15 cellular contexts compared by ENCODE assay signal in genomic region chr15:40163657-40164416, GRCh38. TPM values are rescaled to one million over a fixed set of nuclear protein-coding genes. Genes with fewer than 3 reads are reported as not detected.
A peak's percentile ranks its signal among the peaks of the same experiment; 100 is the strongest.
DNase-seq lines count a peak whose midpoint lies in the region; ATAC-seq and TF ChIP-seq lines count a peak whose summit lies in the region.
"Had no signal": no experiment of that assay in that cellular context is flagged by ENCODE, and none has a peak within 500 bp of the region (broad histone marks: within the 10 kb centered on the region; RNA-seq: fewer than 3 reads in every experiment).

No MANE protein-coding gene starts in this region.

- H3K9me2 ChIP-seq in GM23248 (ENCODE audit: insufficient read depth) = no peaks in the 10 kb centered on the region

- H3K27me3 Mint-ChIP-seq in T-helper 1 cell treated with Interleukin-12 subunit alpha and Interleukin-12 subunit beta and Interleukin-4 antibody, amounts not matched to agents 30 μg/mL and 1 μg/mL, for 36 hours (ENCODE audit: low read depth) = no peaks in the 10 kb centered on the region
- H3K27me3 Mint-ChIP-seq in CD8-positive, alpha-beta T cell (ENCODE audit: low read depth) = no peaks in the 10 kb centered on the region

- in situ Hi-C loops in GM23248 (cut with MboI) = no loop called here

- H3K4me2 ChIP-seq in DND-41 (ENCODE audit: insufficient read depth, low read length) (peak overlapping the region; percentile 89), GM23248 (ENCODE audit: unreplicated experiment) (no peak overlapping the region), fibroblast of lung (ENCODE audit: extremely low read depth, insufficient read depth, low read length) (no peak overlapping the region)

- peak overlapping the region; percentile 67 for H3K27ac Mint-ChIP-seq in T-helper 1 cell treated with Interleukin-12 subunit alpha and Interleukin-12 subunit beta and Interleukin-4 antibody, amounts not matched to agents 30 μg/mL and 1 μg/mL, for 36 hours
- H3K27ac Mint-ChIP-seq in CD8-positive, alpha-beta T cell = no peak overlapping the region

- H3F3A ChIP-seq in GM23248 (ENCODE audit: insufficient read depth) = no peaks in the 10 kb centered on the region

- no peaks in the 10 kb centered on the region for H3K27me3 ChIP-seq in DND-41 (ENCODE audit: insufficient read depth, low read length, poor library complexity)
- H3K27me3 ChIP-seq in GM23248 (replicated peaks; ENCODE audit: insufficient read depth) = no peaks in the 10 kb centered on the region
- H3K27me3 ChIP-seq in fibroblast of lung (ENCODE audit: control insufficient read depth, insufficient read depth, low read length) = no peaks in the 10 kb centered on the region
- no peaks in the 10 kb centered on the region for H3K27me3 ChIP-seq in CD8-positive, alpha-beta T cell (ENCODE audit: insufficient read depth, low read length)
- H3K27me3 ChIP-seq: upper lobe of right lung had no signal

- peaks cover 17% of the 10 kb centered on the region for H3K4me1 Mint-ChIP-seq in T-helper 1 cell treated with Interleukin-12 subunit alpha and Interleukin-12 subunit beta and Interleukin-4 antibody, amounts not matched to agents 30 μg/mL and 1 μg/mL, for 36 hours (ENCODE audit: low read depth)
- no peaks in the 10 kb centered on the region for H3K4me1 Mint-ChIP-seq in CD8-positive, alpha-beta T cell (ENCODE audit: low read depth)

- H3K9ac ChIP-seq in DND-41 (ENCODE audit: low read depth, low read length) = 0 out of 2 replicates have a peak overlapping the region, but pooled peaks have one; percentile 81
- no peak overlapping the region for H3K9ac ChIP-seq in GM23248
- no peak overlapping the region for H3K9ac ChIP-seq in fibroblast of lung (ENCODE audit: insufficient read depth, low read length)

- H2AFZ ChIP-seq in DND-41 (ENCODE audit: low read depth, low read length) (no peak overlapping the region), GM23248 (peak overlapping the region; percentile 44), fibroblast of lung (ENCODE audit: low read length) (peak overlapping the region; percentile 15)

- H3K9me3 ChIP-seq in DND-41 (ENCODE audit: insufficient read depth, low read length, severe bottlenecking) (no peaks in the 10 kb centered on the region), GM23248 (ENCODE audit: low read depth) (no peaks in the 10 kb centered on the region), fibroblast of lung (ENCODE audit: control insufficient read depth, insufficient read depth, low read depth, low read length) (no peaks in the 10 kb centered on the region)
- no peaks in the 10 kb centered on the region for H3K9me3 ChIP-seq in CD8-positive, alpha-beta T cell (ENCODE audit: low read length)
- H3K9me3 ChIP-seq: upper lobe of right lung had no signal

- H3K4me3 Mint-ChIP-seq in T-helper 1 cell treated with Interleukin-12 subunit alpha and Interleukin-12 subunit beta and Interleukin-4 antibody, amounts not matched to agents 30 μg/mL and 1 μg/mL, for 36 hours = peak overlapping the region; percentile 66
- no peak overlapping the region for H3K4me3 Mint-ChIP-seq in CD8-positive, alpha-beta T cell

- POLR2A ChIA-PET in CD8-positive, alpha-beta T cell (lab: Charles Lee) = no interaction called here

- 82 to 83% methylated on average over 12 of the region's 12 CpGs for WGBS in GM23248 (ENCODE audit: low coverage in 1 of 2, low lambda C conversion rate in 2 of 2, missing lambda C conversion rate in 2 of 2), 2 experiments

- H3K4me3 ChIP-seq in DND-41 (ENCODE audit: low read depth in 1 of 2, low read length in 2 of 2) (peak overlapping the region in 1 of 2 experiments; percentile 79; a peak in 2 of 4 replicates), GM23248 (no peak overlapping the region), fibroblast of lung (replicated peaks in 1 of 4; ENCODE audit: control extremely low read depth in 1 of 4, insufficient read depth in 1 of 4, low read depth in 3 of 4, low read length in 4 of 4) (no peak overlapping the region)
- H3K4me3 ChIP-seq in CD8-positive, alpha-beta T cell (ENCODE audit: low read depth, low read length) = no peak overlapping the region
- H3K4me3 ChIP-seq: upper lobe of right lung had no signal

- intact Hi-C loops in CD8-positive, alpha-beta T cell (cut with DNase I, micrococcal nuclease) = loop anchor here (5.0 kb wide), 5 partner anchors 158 to 643 kb away; partner anchors contain the start of genes DNAJC17 (in 1 of the 2), EIF2AK4 (in 1 of the 2), INAFM2 (in 1 of the 2) and RMDN3 (in 1 of the 2)

- H3K36me3 ChIP-seq in DND-41 (ENCODE audit: insufficient read depth, low read length) = peaks cover 68% of the 10 kb centered on the region
- no peaks in the 10 kb centered on the region for H3K36me3 ChIP-seq in GM23248 (ENCODE audit: low read depth)
- peaks cover 2% of the 10 kb centered on the region for H3K36me3 ChIP-seq in fibroblast of lung (ENCODE audit: control insufficient read depth, insufficient read depth, low read length)
- H3K36me3 ChIP-seq in CD8-positive, alpha-beta T cell (ENCODE audit: insufficient read depth, low read length) = no peaks in the 10 kb centered on the region
- H3K36me3 ChIP-seq: upper lobe of right lung had no signal

- H3K27ac ChIP-seq in DND-41 (ENCODE audit: low read length) (no peak overlapping the region), GM23248 (no peak overlapping the region), fibroblast of lung (ENCODE audit: insufficient read depth, low read length) (no peak overlapping the region)
- H3K27ac ChIP-seq in CD8-positive, alpha-beta T cell (ENCODE audit: low read depth, low read length) = no peak overlapping the region
- H3K27ac ChIP-seq: upper lobe of right lung had no signal

- H3K79me2 ChIP-seq in DND-41 (ENCODE audit: insufficient read depth, low read length) = peaks cover 78% of the 10 kb centered on the region
- H3K79me2 ChIP-seq in GM23248 (ENCODE audit: insufficient read depth) = peaks cover 61% of the 10 kb centered on the region
- H3K79me2 ChIP-seq in fibroblast of lung (ENCODE audit: control insufficient read depth, insufficient read depth, low read length) = peaks cover 44% of the 10 kb centered on the region

- ATAC-seq in DND-41 (ENCODE audit: insufficient read depth, low read depth) (no peak), HG03457 (IDR thresholded peaks at IDR 0.05; ENCODE audit: unreplicated experiment) (no peak), HG03442 (IDR thresholded peaks at IDR 0.05; ENCODE audit: unreplicated experiment) (no peak)
- no peak for ATAC-seq in CD8-positive, alpha-beta T cell
- ATAC-seq: left lobe of liver, Right ventricle myocardium inferior, upper lobe of right lung had no signal

- H4K20me1 ChIP-seq in DND-41 (ENCODE audit: insufficient read depth, low read length) (peaks cover 24% of the 10 kb centered on the region; the same call in 1 of the 2 replicates), GM23248 (ENCODE audit: insufficient read depth) (no peaks in the 10 kb centered on the region), fibroblast of lung (ENCODE audit: control insufficient read depth, extremely low read depth, insufficient read depth, low read length) (no peaks in the 10 kb centered on the region)

- peaks cover 12% of the 10 kb centered on the region for H3K36me3 Mint-ChIP-seq in T-helper 1 cell treated with Interleukin-12 subunit alpha and Interleukin-12 subunit beta and Interleukin-4 antibody, amounts not matched to agents 30 μg/mL and 1 μg/mL, for 36 hours (ENCODE audit: low read depth)
- H3K36me3 Mint-ChIP-seq in CD8-positive, alpha-beta T cell = no peaks in the 10 kb centered on the region

- H3K4me1 ChIP-seq in DND-41 (ENCODE audit: insufficient read depth, low read length) (peaks cover 48% of the 10 kb centered on the region), GM23248 (ENCODE audit: insufficient read depth) (no peaks in the 10 kb centered on the region), fibroblast of lung (ENCODE audit: control insufficient read depth, extremely low read depth, insufficient read depth, low read length) (peaks cover 7% of the 10 kb centered on the region)
- peaks cover 10% of the 10 kb centered on the region for H3K4me1 ChIP-seq in CD8-positive, alpha-beta T cell (ENCODE audit: insufficient read depth, low read length)

- H3K9me3 Mint-ChIP-seq in T-helper 1 cell treated with Interleukin-12 subunit alpha and Interleukin-12 subunit beta and Interleukin-4 antibody, amounts not matched to agents 30 μg/mL and 1 μg/mL, for 36 hours = no peaks in the 10 kb centered on the region
- H3K9me3 Mint-ChIP-seq in CD8-positive, alpha-beta T cell = no peaks in the 10 kb centered on the region

- CTCF ChIA-PET in CD8-positive, alpha-beta T cell (lab: Charles Lee) = interaction anchor here (0.9 to 1.2 kb wide), 2 partner anchors 111 to 120 kb away, joined by 3 to 5 read pairs; no protein-coding TSS in a partner anchor

- DNase-seq in DND-41 (no peak), GM23248 (no peak), fibroblast of lung (ENCODE audit: low read depth in 2 of 2) (no peak), DMS 273 treated with DMSO at 0.1 percent for 48 hours (lab: John Stamatoyannopoulos, UW) (no peak)
- DNase-seq in CD8-positive, alpha-beta T cell = no peak
- DNase-seq: erythroblast, GOT3, NCI-H1694 treated with DMSO at 0.1 percent for 48 hours, NCI-H526 treated with DMSO at 0.1 percent for 48 hours, upper lobe of right lung had no signal

- TF ChIP-seq CTCF in DND-41 (IDR thresholded peaks at IDR 0.05; ENCODE audit: borderline replicate concordance, extremely low read depth, low read length, poor library complexity, severe bottlenecking) = no peak
- no peak for TF ChIP-seq CTCF in fibroblast of lung (conservative IDR thresholded peaks at IDR 0.05 in 1 of 2, IDR thresholded peaks at IDR 0.05 in 1 of 2; ENCODE audit: low read depth in 1 of 2, low read length in 2 of 2)
- TF ChIP-seq CTCF in CD8-positive, alpha-beta T cell (IDR thresholded peaks at IDR 0.05) = no peak

RNA-seq across cellular contexts. Expression of gene BUB1B, which starts 3.0 kb away (rescaled TPM):
- 9.4 and 23.4 TPM in 2 replicates for total RNA-seq in GM23248 (2014; rRNA removed; shearing (Covaris generic))
- 8.1 and 10.2 TPM in 2 replicates for polyA plus RNA-seq in GM23248 (2016; fragmentation: Nextera tagmentation; extraction: Ambion mirVana)
- total RNA-seq in fibroblast of lung = 2.1 and 5.4 TPM in 2 replicates
- polyA plus RNA-seq in fibroblast of lung = 6.9 and 23.9 TPM in 2 replicates
- 6.2 and 20.5 TPM in 2 replicates for polyA plus RNA-seq in fibroblast of lung (2012)
- polyA minus RNA-seq in fibroblast of lung (ENCODE audit: low replicate concordance) = 6.6 and 7.3 TPM in 2 replicates
- 1 to 10 TPM in 1 of 2 experiments, under 1 TPM in 1; 0.47 to 1.2 TPM for total RNA-seq in CD8-positive, alpha-beta T cell

RNA-seq across cellular contexts. Expression of gene BMF, which starts 55.2 kb away (rescaled TPM):
- total RNA-seq in GM23248 (2014; rRNA removed; shearing (Covaris generic)) = 1.1 and 2.7 TPM in 2 replicates
- polyA plus RNA-seq in GM23248 (2016; fragmentation: Nextera tagmentation; extraction: Ambion mirVana) (0.40 and 0.41 TPM in 2 replicates), fibroblast of lung (2.2 TPM in 2 replicates)
- 8.6 and 9.5 TPM in 2 replicates for total RNA-seq in fibroblast of lung
- 1.4 and 2.1 TPM in 2 replicates for polyA plus RNA-seq in fibroblast of lung (2012)
- polyA minus RNA-seq in fibroblast of lung (ENCODE audit: low replicate concordance) = 6.4 and 13.5 TPM in 2 replicates
- total RNA-seq in CD8-positive, alpha-beta T cell = 10 to 100 TPM in 1 of 2 experiments, 1 to 10 TPM in 1; 9.6 to 11.2 TPM
